Comparison of ENCODE assay signal across 27 cellular contexts in genomic region chr9:131030978-131031641, GRCh38. TPM values are rescaled to one million over a fixed set of nuclear protein-coding genes. Genes with fewer than 3 reads are reported as not detected.
DNase-seq lines count a peak whose midpoint lies in the region; ATAC-seq, FAIRE-seq and TF ChIP-seq lines count a peak whose summit lies in the region.
"Had no signal": no experiment of that assay in that cellular context is flagged by ENCODE, and none has a peak within 500 bp of the region (broad histone marks: within the 10 kb centered on the region; RNA-seq: fewer than 3 reads in every experiment).

No MANE protein-coding gene starts in this region.

- POLR2A ChIA-PET in K562 (lab: Yijun Ruan, JAX), result interaction anchor here (0.6 to 99.3 kb wide), 36 partner anchors 9 to 178 kb away, joined by 3 to 3336 read pairs (median 4); partner anchors contain the start of genes AIF1L and NUP214

- H3K4me2 ChIP-seq in K562 (ENCODE audit: insufficient read depth, low read length) (no peak overlapping the region), neuronal stem cell (ENCODE audit: insufficient read depth, low read length, poor library complexity, severe bottlenecking) (no peak overlapping the region)
- H3K4me2 ChIP-seq: A549; BLaER1 treated with 17β-estradiol and CSF1 and Interleukin-3, amounts not matched to agents 10 nM and 100 nM had no signal

- H3K9me1 ChIP-seq in K562 (ENCODE audit: control insufficient read depth, insufficient read depth, low read length), result peaks cover 21% of the 10 kb centered on the region

- peaks cover 80% of the 10 kb centered on the region for H4K20me1 ChIP-seq in K562 (replicated peaks; ENCODE audit: control insufficient read depth, insufficient read depth, low read length)

- H3K9ac ChIP-seq in K562 (ENCODE audit: insufficient read depth in 1 of 2, low read depth in 2 of 2, low read length in 2 of 2), result peak overlapping the region in 1 of 2 experiments; percentile 3; a peak in 2 of 4 replicates
- no peak overlapping the region for H3K9ac ChIP-seq in neuronal stem cell (ENCODE audit: low read depth, low read length, poor library complexity)
- H3K9ac ChIP-seq: BLaER1 treated with 17β-estradiol and CSF1 and Interleukin-3, amounts not matched to agents 10 nM and 100 nM; GM23248 had no signal

- H4K91ac ChIP-seq in neuronal stem cell (ENCODE audit: low read depth, low read length, poor library complexity), result no peak overlapping the region

- DNase-seq in H7, result peak; percentile 60
- peak in 3 of 4 experiments; percentile 59 to 72 (median 70) for DNase-seq in K562 (ENCODE audit: extremely low read depth in 1 of 4, low spot score in 3 of 4)
- peak; percentile 28 for DNase-seq in left kidney (ENCODE audit: low read depth, low spot score)
- DNase-seq in neuronal stem cell (ENCODE audit: low spot score), result no peak
- no peak for DNase-seq in brain microvascular endothelial cell
- DNase-seq in NCI-H2196 treated with DMSO at 0.1 percent for 48 hours (lab: John Stamatoyannopoulos, UW; ENCODE audit: unreplicated experiment), result no peak
- DNase-seq in nucleus accumbens (lab: John Stamatoyannopoulos, UW), result no peak
- no peak for DNase-seq in T1000 (lab: John Stamatoyannopoulos, UW)
- DNase-seq: 8988T; ACHN; AML-193; BE2C; CD4-positive, alpha-beta T cell; CD8-positive, alpha-beta memory T cell; DMS 273 treated with DMSO at 0.1 percent for 48 hours; DMS79; GF-D8; GM23248; H9 had no signal

- no peak for TF ChIP-seq POLR2A in K562 (conservative IDR thresholded peaks at IDR 0.05)

- TF ChIP-seq EP300 in K562 (IDR thresholded peaks at IDR 0.05; ENCODE audit: low read length), result no peak

- peak overlapping the region; percentile 17 for H2AK5ac ChIP-seq in neuronal stem cell (ENCODE audit: low read depth, low read length)

- in situ Hi-C loops in K562 (cut with MboI) (loop anchor here (10.0 kb wide), 1 partner anchor 326 kb away; no protein-coding TSS in a partner anchor), brain microvascular endothelial cell (cut with HindIII; ENCODE audit: low pct_ligation_motif_present, low sequenced_read_pairs) (no loop called here)

- CTCF ChIA-PET in K562 (lab: Yijun Ruan, JAX; ENCODE audit: low intra/inter-chr PET ratio), result no interaction called here

- FAIRE-seq in K562 (lab: Jason Lieb, UNC), result no peak
- FAIRE-seq: A549, D721Med, GM12891, GM19239, H1 had no signal

- no peak overlapping the region for H2BK15ac ChIP-seq in neuronal stem cell (ENCODE audit: low read length)

- WGBS in K562 (ENCODE audit: insufficient coverage, low coverage, missing lambda C conversion rate), result under 1% methylated on average over 17 of the region's 17 CpGs
- no CpG with 5 or more reads among the region's 17 CpGs for WGBS in neuronal stem cell (ENCODE audit: extremely low coverage in 2 of 2, insufficient read length in 2 of 2, insufficient replicate concordance in 1 of 2), 2 donors

- peak overlapping the region; percentile 25 for H3K18ac ChIP-seq in neuronal stem cell (ENCODE audit: low read length)

- H2BK120ac ChIP-seq in neuronal stem cell (ENCODE audit: low read depth, low read length), result no peak overlapping the region

- H3K27me3 ChIP-seq in H7 (ENCODE audit: control insufficient read depth, insufficient read depth, low read length) (no peaks in the 10 kb centered on the region), K562 (ENCODE audit: control insufficient read depth in 2 of 2, insufficient read depth in 2 of 2, low read length in 2 of 2) (peaks cover 92 to 100% of the 10 kb centered on the region in 2 experiments), neuronal stem cell (ENCODE audit: control insufficient read depth in 3 of 3, insufficient read depth in 3 of 3, low read depth in 1 of 3, low read length in 3 of 3) (peaks cover 0 to 57% (median 0%) of the 10 kb centered on the region in 3 experiments), brain microvascular endothelial cell (replicated peaks) (peaks cover 52% of the 10 kb centered on the region)
- H3K27me3 ChIP-seq: BE2C had no signal

- H3K79me2 ChIP-seq in K562 (ENCODE audit: control insufficient read depth, insufficient read depth, low read length), result no peaks in the 10 kb centered on the region

- H3K14ac ChIP-seq in neuronal stem cell (ENCODE audit: low read length), result no peak overlapping the region

- no peak overlapping the region for H4K8ac ChIP-seq in neuronal stem cell (ENCODE audit: low read depth, low read length)

- H3K23ac ChIP-seq in neuronal stem cell (ENCODE audit: low read depth, low read length, poor library complexity), result peak overlapping the region; percentile 81

- intact Hi-C loops in K562 (cut with micrococcal nuclease), result no loop called here

- H3K9me3 ChIP-seq in K562 (replicated peaks; ENCODE audit: control insufficient read depth, insufficient read depth, low read depth, low read length), result 0 out of 2 replicates have a peak, but pooled peaks cover 2% of the 10 kb centered on the region
- H3K9me3 ChIP-seq in neuronal stem cell (replicated peaks in 1 of 2; ENCODE audit: control insufficient read depth in 2 of 2, insufficient read depth in 1 of 2, low read depth in 1 of 2, low read length in 2 of 2), result no peaks in the 10 kb centered on the region
- H3K9me3 ChIP-seq: A549; BE2C; BLaER1 treated with 17β-estradiol and CSF1 and Interleukin-3, amounts not matched to agents 10 nM and 100 nM had no signal

- no peak overlapping the region for H2BK5ac ChIP-seq in neuronal stem cell (ENCODE audit: low read length)

- no peak overlapping the region for H3K27ac ChIP-seq in K562 (ENCODE audit: extremely low read depth, low read depth, low read length)
- no peak overlapping the region for H3K27ac ChIP-seq in neuronal stem cell (replicated peaks; ENCODE audit: low read length)
- H3K27ac ChIP-seq in brain microvascular endothelial cell, result no peak overlapping the region
- H3K27ac ChIP-seq: A549; BLaER1 treated with 17β-estradiol and CSF1 and Interleukin-3, amounts not matched to agents 10 nM and 100 nM; GM23248 had no signal

- H3K79me1 ChIP-seq in neuronal stem cell (ENCODE audit: low read depth, low read length), result peaks cover 3% of the 10 kb centered on the region

- no peak overlapping the region for H2BK12ac ChIP-seq in neuronal stem cell (ENCODE audit: low read length)

- BruUV-seq in K562 (replicated peaks; lab: Mats Ljungman, UMichigan), result no TSS peak

- H3K4me1 ChIP-seq in K562 (replicated peaks in 1 of 2; ENCODE audit: control insufficient read depth in 2 of 2, insufficient read depth in 2 of 2, low read length in 2 of 2) (peaks cover 0 to 29% of the 10 kb centered on the region in 2 experiments; a peak in 1 of 5 replicates), neuronal stem cell (ENCODE audit: control insufficient read depth in 2 of 2, insufficient read depth in 1 of 2, low read depth in 1 of 2, low read length in 2 of 2) (no peaks in the 10 kb centered on the region)
- H3K4me1 ChIP-seq: A549, BE2C had no signal

- H3K4me3 ChIP-seq in H7 (ENCODE audit: insufficient read depth, low read depth, low read length), result no peak overlapping the region
- no peak overlapping the region for H3K4me3 ChIP-seq in K562
- H3K4me3 ChIP-seq in neuronal stem cell (ENCODE audit: low read length in 2 of 2), result no peak overlapping the region
- no peak overlapping the region for H3K4me3 ChIP-seq in brain microvascular endothelial cell (ENCODE audit: low read depth, low read length)
- H3K4me3 ChIP-seq: A549; BLaER1 treated with 17β-estradiol and CSF1 and Interleukin-3, amounts not matched to agents 10 nM and 100 nM; GM23248 had no signal

- H3K4ac ChIP-seq in neuronal stem cell (ENCODE audit: low read length), result no peak overlapping the region

- ATAC-seq in K562, result no peak
- ATAC-seq: A549, HCT116 had no signal

- TF ChIP-seq CTCF in K562 (IDR thresholded peaks at IDR 0.05 in 2 of 3, conservative IDR thresholded peaks at IDR 0.05 in 1 of 3; ENCODE audit: insufficient read depth in 2 of 3, low read depth in 1 of 3, low read length in 3 of 3), result no peak
- no peak for TF ChIP-seq CTCF in brain microvascular endothelial cell (IDR thresholded peaks at IDR 0.05; ENCODE audit: low read depth, low read length, missing control alignments)

- no peak for TF ChIP-seq RAD21 in K562 (CRISPR knock-in tag; conservative IDR thresholded peaks at IDR 0.05 in 1 of 2, IDR thresholded peaks at IDR 0.05 in 1 of 2)

- H3K36me3 ChIP-seq in H7 (replicated peaks; ENCODE audit: control insufficient read depth, insufficient read depth, low read length), result peaks cover 7% of the 10 kb centered on the region
- H3K36me3 ChIP-seq in K562 (ENCODE audit: control insufficient read depth, insufficient read depth, low read length), result no peaks in the 10 kb centered on the region
- H3K36me3 ChIP-seq in neuronal stem cell (replicated peaks in 1 of 2; ENCODE audit: control insufficient read depth in 2 of 2, insufficient read depth in 2 of 2, low read length in 2 of 2), result no peaks in the 10 kb centered on the region
- H3K36me3 ChIP-seq in brain microvascular endothelial cell (replicated peaks), result no peaks in the 10 kb centered on the region
- H3K36me3 ChIP-seq: BE2C; BLaER1 treated with 17β-estradiol and CSF1 and Interleukin-3, amounts not matched to agents 10 nM and 100 nM had no signal

- H2AFZ ChIP-seq in K562 (ENCODE audit: low read depth, low read length) (no peak overlapping the region), neuronal stem cell (ENCODE audit: low read length) (peak overlapping the region; percentile 63)
- H2AFZ ChIP-seq: GM23248 had no signal

TF ChIP-seq in K562, 482 proteins besides CTCF, POLR2A, EP300 and RAD21 (continues in another document):
- 0 out of 2 replicates have a peak, but pooled peaks have one; percentile 17 for TF ChIP-seq CHD2 (IDR thresholded peaks at IDR 0.05; ENCODE audit: low read depth, low read length)

RNA-seq across cellular contexts. Expression of gene LAMC3, which starts 22.1 kb away (rescaled TPM):
- 84.9 and 91.8 TPM in 2 replicates for total RNA-seq in H7 (2014; rRNA removed; shearing (Covaris generic))
- total RNA-seq in K562 (2011; cell fraction: chromatin; rRNA removed; ENCODE audit: low replicate concordance), result 0.69 TPM in 1 of 2 replicates, not detected in the other
- total RNA-seq in K562 (2011; cell fraction: nucleolus; rRNA removed), result 0.26 and 0.33 TPM in 2 replicates
- 0.22 TPM in 1 of 2 replicates, not detected in the other for total RNA-seq in K562 (2011; cell fraction: nucleoplasm; rRNA removed)
- total RNA-seq in K562 (2014; rRNA removed) (not detected in 2 replicates), K562 (2014; rRNA removed; fragmentation: Illumina TruSeq; extraction: Trizol) (not detected in 2 replicates), K562 (2015; rRNA removed; fragmentation: Illumina TruSeq; extraction: Trizol) (not detected in 2 replicates), K562 (2021) (0.09 TPM in 1 of 2 replicates, not detected in the other)
- polyA plus RNA-seq in K562 (2011; rRNA removed) (0.05 and 0.10 TPM in 2 replicates), K562 (2014; fragmentation: Illumina TruSeq; extraction: Trizol) (not detected in 2 replicates), K562 (2014; fragmentation: Nextera tagmentation; extraction: Ambion mirVana) (not detected), K562 (2014; rRNA removed) (not detected in 2 replicates)
- 0.03 and 0.66 TPM in 2 replicates for polyA plus RNA-seq in K562 (2011; cell fraction: cytosol; rRNA removed)
- polyA plus RNA-seq in K562 (2011; cell fraction: nucleus; rRNA removed), result 0.04 and 0.20 TPM in 2 replicates
- polyA plus RNA-seq in K562 (2012), result 0.03 and 0.07 TPM in 2 replicates
- not detected in 2 replicates for polyA minus RNA-seq in K562 (2011; rRNA and poly(A)+ RNA removed)
- polyA minus RNA-seq in K562 (2011; cell fraction: cytosol; rRNA and poly(A)+ RNA removed), result not detected in 2 replicates
- 0.27 TPM in 1 of 2 replicates, not detected in the other for polyA minus RNA-seq in K562 (2011; cell fraction: nucleus; rRNA and poly(A)+ RNA removed)
- 0.03 TPM for polyA plus RNA-seq in neuronal stem cell (2013, experiment 1 of 2)
- 0.07 TPM for polyA plus RNA-seq in neuronal stem cell (2013, experiment 2 of 2)
- total RNA-seq: GM23248 had no signal
- polyA plus RNA-seq: CD14-positive monocyte; CD8-positive, alpha-beta memory T cell; GM23248 had no signal

Comparison
In these comparisons a context has a peak if more than half of its experiments do, and no peak if none do; other contexts are left out.
1. DNase-seq: peak in H7 (single experiment), K562 (3 of 4) and left kidney (single experiment); none in neuronal stem cell (single experiment), brain microvascular endothelial cell (single experiment), NCI-H2196 treated with DMSO at 0.1 percent for 48 hours (single experiment), nucleus accumbens (0 of 56) and T1000 (single experiment).
2. RNA of gene LAMC3, which starts 22.1 kb away (total RNA-seq): 84.9 to 91.8 TPM in H7; 0.09 to 0.69 TPM in K562; every median in the first group is over 10 times any median in the second.